In the genomic region with DNA sequence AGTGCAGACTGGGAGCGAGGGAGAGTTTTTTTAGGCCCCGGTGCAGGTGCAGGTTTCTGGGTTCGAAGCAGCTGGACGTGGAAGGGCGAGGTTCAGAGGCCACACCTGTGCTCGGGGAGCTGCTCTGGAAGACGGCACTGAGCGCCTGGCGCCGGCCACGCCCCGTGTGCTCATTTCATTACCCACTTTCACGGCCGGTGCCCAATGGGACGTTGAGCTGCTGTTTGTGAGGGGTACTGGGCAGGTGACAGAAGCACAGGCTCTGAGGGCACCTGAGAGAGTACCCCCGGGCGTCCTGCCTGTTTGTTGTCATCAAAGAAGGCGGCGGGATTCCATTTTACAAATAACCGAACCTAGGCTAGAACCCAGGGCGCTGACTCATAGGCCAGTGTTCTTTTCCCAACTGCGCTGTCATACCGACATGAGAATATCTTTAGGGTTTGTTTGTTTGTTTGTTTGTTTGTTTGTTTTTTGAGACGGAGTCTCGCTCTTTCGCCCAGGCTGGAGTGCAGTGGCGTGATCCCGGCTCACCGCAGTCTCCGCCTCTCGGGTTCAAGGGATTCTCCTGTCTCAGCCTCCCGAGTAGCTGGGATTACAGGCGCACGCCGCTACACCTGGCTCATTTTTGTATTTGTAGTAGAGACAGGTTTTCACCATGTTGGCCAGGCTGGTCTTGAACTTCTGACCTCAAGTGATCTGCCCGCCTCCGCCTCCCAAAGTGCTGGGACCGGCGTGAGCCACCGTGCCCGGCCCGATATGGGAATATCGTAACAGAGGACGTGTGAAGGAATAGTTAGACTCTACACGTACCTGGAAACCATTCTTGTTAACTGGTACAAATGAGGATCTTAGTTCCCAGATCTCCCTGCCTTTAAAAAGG, we compare ENCODE assay signal across 8 cellular contexts. TPM values are rescaled to one million over a fixed set of nuclear protein-coding genes. Genes with fewer than 3 reads are reported as not detected.
DNase-seq lines count a peak whose midpoint lies in the region; ATAC-seq, FAIRE-seq and TF ChIP-seq lines count a peak whose summit lies in the region.

No MANE protein-coding gene starts in this region.

- ATAC-seq in GM21786 (IDR thresholded peaks at IDR 0.05; ENCODE audit: unreplicated experiment): peak; percentile 32
- peak; percentile 47 to 71 (median 60) for ATAC-seq in pancreas
- no peak for ATAC-seq in HG02938 (IDR thresholded peaks at IDR 0.05; ENCODE audit: unreplicated experiment)
- no peak for ATAC-seq in GM18870 (IDR thresholded peaks at IDR 0.05; ENCODE audit: unreplicated experiment)

- no peaks in the 10 kb centered on the region for H3K36me3 ChIP-seq in pancreas

- H3K4me3 ChIP-seq in fibroblast of mammary gland (ENCODE audit: control insufficient read depth, low read depth, low read length) (peak overlapping the region; percentile 83), pancreas (peak overlapping the region; percentile 72 to 89 (median 84))

- TF ChIP-seq CTCF in fibroblast of mammary gland (conservative IDR thresholded peaks at IDR 0.05; ENCODE audit: control insufficient read depth, insufficient read depth, low read depth, low read length) (no peak), pancreas (IDR thresholded peaks at IDR 0.05) (no peak)

- no peaks in the 10 kb centered on the region for H3K9me3 ChIP-seq in pancreas

- no peaks in the 10 kb centered on the region for H3K27me3 ChIP-seq in pancreas

- peak; percentile 25 for DNase-seq in Daoy (ENCODE audit: low read depth)
- DNase-seq in NCI-H146 (lab: John Stamatoyannopoulos, UW): peak; percentile 68
- peak; percentile 76 for DNase-seq in activated CD8-positive, alpha-beta memory T cell treated with anti-CD3 and anti-CD28 coated beads, Interleukin-2, amount 50 U/mL, for 48 hours
- no peak for DNase-seq in fibroblast of mammary gland (ENCODE audit: low read depth)
- peak in 3 of 6 donors; percentile 37 to 68 (median 54) for DNase-seq in pancreas

- intact Hi-C loops in pancreas (cut with DNase I): no loop called here

- no peak for FAIRE-seq in pancreas (lab: Jason Lieb, UNC)

- peak overlapping the region in 2 of 4 donors; percentile 17 to 81 for H3K27ac ChIP-seq in pancreas

- peaks cover 0 to 3% (median 0%) of the 10 kb centered on the region in 3 donors for H3K4me1 ChIP-seq in pancreas

- WGBS in pancreas, 2 donors: 44 to 51% methylated on average over 44 to 45 of the region's 45 CpGs

RNA-seq across cellular contexts. Expression of gene SPTBN2, which starts 16.6 kb away (rescaled TPM):
- total RNA-seq in Daoy (2014; rRNA removed; shearing (Covaris generic)): 28.5 and 37.1 TPM in 2 replicates
- 10 to 100 TPM; 32.6 to 59.8 (median 38.7) TPM for total RNA-seq in pancreas
- polyA plus RNA-seq in pancreas: 10 to 100 TPM; 17.8 to 45.9 TPM

Comparison
In these comparisons a context has a peak if more than half of its experiments do, and no peak if none do; other contexts are left out.
1. ATAC-seq: peak in GM21786 (single experiment) and pancreas (4 of 4); none in HG02938 (single experiment) and GM18870 (single experiment).